In the genomic region with DNA sequence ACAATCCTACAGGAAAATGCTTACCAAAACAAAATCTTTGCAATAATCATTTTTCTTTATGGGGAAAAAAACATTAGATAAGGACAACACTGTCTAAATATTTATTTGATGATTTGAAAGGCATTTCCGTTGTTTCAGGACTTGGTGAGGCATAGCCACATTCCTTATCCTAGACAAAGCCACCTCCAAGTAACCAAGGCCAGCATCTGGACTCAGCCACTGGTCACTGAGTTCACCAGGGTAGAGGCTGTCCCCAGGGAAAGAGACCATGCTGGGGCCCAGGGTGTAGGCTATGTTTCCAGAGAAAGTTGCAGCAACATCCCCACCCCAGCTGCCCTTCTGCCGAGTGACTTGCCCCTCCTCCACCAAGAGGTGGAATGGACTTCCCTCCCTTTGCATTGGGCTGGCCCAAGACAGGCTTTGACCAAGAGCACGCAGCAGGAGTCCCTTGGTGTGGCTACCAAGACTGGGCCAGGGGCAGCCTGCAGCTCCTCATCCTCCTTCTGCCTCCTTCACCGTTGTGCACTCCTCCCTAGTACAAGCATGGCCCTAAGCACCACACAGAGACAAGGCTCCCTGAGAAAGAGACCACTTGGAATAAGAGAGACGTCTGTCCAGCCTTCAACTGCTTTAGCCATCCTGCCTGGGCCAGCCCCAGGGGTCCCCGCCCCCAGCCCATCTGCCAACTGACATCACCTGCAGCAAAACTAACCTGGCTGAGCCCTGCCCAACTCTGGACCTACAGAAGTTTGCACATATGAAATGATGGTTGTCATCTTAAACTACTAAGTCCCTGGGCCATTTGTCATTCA, we compare ENCODE assay signal across 27 cellular contexts.
A peak's percentile ranks its signal among the peaks of the same experiment; 100 is the strongest.
DNase-seq lines count a peak whose midpoint lies in the region; ATAC-seq and TF ChIP-seq lines count a peak whose summit lies in the region.
"Had no signal": no experiment of that assay in that cellular context is flagged by ENCODE, and none has a peak within 500 bp of the region (broad histone marks: within the 10 kb centered on the region; RNA-seq: fewer than 3 reads in every experiment).

No MANE protein-coding gene starts in this region.

- intact Hi-C loops in PC-3 (cut with micrococcal nuclease) (no loop called here), breast epithelium (cut with DNase I; ENCODE audit: low total_unique reads) (no loop called here)

- H3K79me2 ChIP-seq in PC-3 (ENCODE audit: low read length), result no peaks in the 10 kb centered on the region
- H3K79me2 ChIP-seq: parathyroid adenoma had no signal

- no peaks in the 10 kb centered on the region for H3K9me2 ChIP-seq in PC-3 (replicated peaks; ENCODE audit: low read length)

- H3K4me1 ChIP-seq in PC-3 (ENCODE audit: insufficient read depth, low read length) (peaks cover 4% of the 10 kb centered on the region; the same call in 1 of the 2 replicates), breast epithelium (no peaks in the 10 kb centered on the region)
- H3K4me1 ChIP-seq: foreskin keratinocyte, parathyroid adenoma, right lobe of liver had no signal

- no peaks in the 10 kb centered on the region for H3K27me3 ChIP-seq in PC-3 (ENCODE audit: low read length)
- no peaks in the 10 kb centered on the region for H3K27me3 ChIP-seq in breast epithelium
- H3K27me3 ChIP-seq: foreskin keratinocyte, right lobe of liver had no signal

- H3K4me3 ChIP-seq in PC-3 (ENCODE audit: low read length) (no peak overlapping the region), breast epithelium (no peak overlapping the region)
- H3K4me3 ChIP-seq: GM12878, right lobe of liver had no signal

- POLR2A ChIA-PET in PC-3 (lab: Charles Lee; ENCODE audit: unreplicated experiment), result no interaction called here

- CTCF ChIA-PET in PC-3 (lab: Charles Lee), result no interaction called here

- no peak overlapping the region for H2AFZ ChIP-seq in PC-3 (ENCODE audit: low read length)
- H2AFZ ChIP-seq: parathyroid adenoma had no signal

- H3K27ac ChIP-seq in PC-3 (ENCODE audit: low read length), result no peak overlapping the region
- no peak overlapping the region for H3K27ac ChIP-seq in breast epithelium
- H3K27ac ChIP-seq: epithelial cell of prostate, foreskin keratinocyte, parathyroid adenoma, right lobe of liver had no signal

- no TSS peak for BruUV-seq in PC-3 (replicated peaks; lab: Mats Ljungman, UMichigan)

- H3K4me2 ChIP-seq in PC-3 (ENCODE audit: low read length), result no peak overlapping the region

- no peak overlapping the region for H3K9ac ChIP-seq in PC-3 (ENCODE audit: low read length)
- H3K9ac ChIP-seq: parathyroid adenoma had no signal

- peak; percentile 39 for DNase-seq in AG08396 (ENCODE audit: low spot score)
- DNase-seq in GM03348 (ENCODE audit: low spot score), result peak; percentile 53
- DNase-seq in PC-3, result peak; percentile 11
- peak; percentile 25 for DNase-seq in iris pigment epithelial cell (ENCODE audit: low read depth)
- no peak for DNase-seq in NCI-H748 treated with DMSO at 0.1 percent for 48 hours (lab: John Stamatoyannopoulos, UW)
- DNase-seq in breast epithelium (ENCODE audit: low spot score in 2 of 2), result no peak
- DNase-seq: activated CD4-positive, CD25-positive, alpha-beta regulatory T cell; activated CD8-positive, alpha-beta memory T cell treated with anti-CD3 and anti-CD28 coated beads for 24 hours; CD8-positive, alpha-beta T cell; cerebellar nuclear complex; foreskin keratinocyte; GOT3; hypothalamus; KBM-7; left ventricle myocardium superior; midbrain; MV-4-11; NCI-H1694 treated with DMSO at 0.1 percent for 48 hours; NCI-H2171 treated with DMSO at 0.1 percent for 48 hours; NCI-H526 treated with DMSO at 0.1 percent for 48 hours; right lobe of liver; T-helper 9 cell had no signal

- no peak for TF ChIP-seq POLR2A in breast epithelium (IDR thresholded peaks at IDR 0.05)

- H3F3A ChIP-seq in PC-3 (ENCODE audit: low read length, unreplicated experiment), result no peaks in the 10 kb centered on the region

- H3K36me3 ChIP-seq in PC-3 (ENCODE audit: low read depth, low read length) (no peaks in the 10 kb centered on the region), breast epithelium (no peaks in the 10 kb centered on the region)
- H3K36me3 ChIP-seq: right lobe of liver had no signal

- no peaks in the 10 kb centered on the region for H4K20me1 ChIP-seq in PC-3 (ENCODE audit: low read length)

- TF ChIP-seq CTCF in PC-3 (conservative IDR thresholded peaks at IDR 0.05; ENCODE audit: low read depth, low read length) (no peak), breast epithelium (IDR thresholded peaks at IDR 0.05) (no peak)

- no peaks in the 10 kb centered on the region for H3K9me3 ChIP-seq in PC-3 (ENCODE audit: low read length)
- H3K9me3 ChIP-seq in breast epithelium, result no peaks in the 10 kb centered on the region
- H3K9me3 ChIP-seq: right lobe of liver had no signal

- ATAC-seq in PC-3, result peak; percentile 31; the same call in 1 of the 2 replicates
- no peak for ATAC-seq in HG03097 (IDR thresholded peaks at IDR 0.05; ENCODE audit: low FRiP score, unreplicated experiment)
- ATAC-seq: CD8-positive, alpha-beta T cell; foreskin keratinocyte; GM12878; left ventricle myocardium superior; SK-N-SH treated with all-trans-retinoic acid at 6 μM for 48 hours had no signal

Comparison
In these comparisons a context has a peak if more than half of its experiments do, and no peak if none do; other contexts are left out.
1. DNase-seq: peak in AG08396 (single experiment), GM03348 (single experiment), PC-3 (single experiment) and iris pigment epithelial cell (single experiment); none in NCI-H748 treated with DMSO at 0.1 percent for 48 hours (single experiment) and breast epithelium (0 of 2).